2 cellular contexts compared by ENCODE assay signal in genomic region chr6:377621-378020, GRCh38. TPM values are rescaled to one million over a fixed set of nuclear protein-coding genes. Genes with fewer than 3 reads are reported as not detected.
"Had no signal": no experiment of that assay in that cellular context is flagged by ENCODE, and none has a peak within 500 bp of the region (broad histone marks: within the 10 kb centered on the region; RNA-seq: fewer than 3 reads in every experiment).

No MANE protein-coding gene starts in this region.

RNA-seq across cellular contexts. Expression of gene IRF4, which starts 13.9 kb away (rescaled TPM):
- total RNA-seq: endothelial cell of umbilical vein, glomerular endothelial cell had no signal
- polyA plus RNA-seq: endothelial cell of umbilical vein had no signal
